Comparison of ENCODE assay signal across 10 cellular contexts in genomic region chr22:33539902-33540751, GRCh38.
A peak's percentile ranks its signal among the peaks of the same experiment; 100 is the strongest.
DNase-seq lines count a peak whose midpoint lies in the region; ATAC-seq and TF ChIP-seq lines count a peak whose summit lies in the region.
"Had no signal": no experiment of that assay in that cellular context is flagged by ENCODE, and none has a peak within 500 bp of the region (broad histone marks: within the 10 kb centered on the region; RNA-seq: fewer than 3 reads in every experiment).

No MANE protein-coding gene starts in this region.

- TF ChIP-seq EP300 in upper lobe of left lung (IDR thresholded peaks at IDR 0.05) = no peak

- H3K4me3 ChIP-seq in endocrine pancreas (ENCODE audit: control insufficient read depth, insufficient read depth, low read length) (peak overlapping the region; percentile 3), lung (no peak overlapping the region), upper lobe of left lung (no peak overlapping the region)

- DNase-seq in DMS153 (lab: John Stamatoyannopoulos, UW) = peak; percentile 23
- DNase-seq in DMS153 treated with DMSO at 0.1 percent for 48 hours (lab: John Stamatoyannopoulos, UW; ENCODE audit: unreplicated experiment) = no peak
- DNase-seq in lung (ENCODE audit: low spot score) = peak; percentile 62
- DNase-seq in upper lobe of left lung = peak; percentile 43 to 87
- DNase-seq: 8988T; effector CD4-positive, alpha-beta T cell had no signal

- TF ChIP-seq CTCF in lung (IDR thresholded peaks at IDR 0.05; ENCODE audit: control extremely low read depth, extremely low read depth) (no peak), upper lobe of left lung (IDR thresholded peaks at IDR 0.05) (no peak)

- 35 to 70% methylated on average over 8 of the region's 8 CpGs for WGBS in lung, 2 donors
- WGBS in upper lobe of left lung, 2 donors = 32 to 41% methylated on average over 4 to 8 of the region's 8 CpGs

- no peak for TF ChIP-seq POLR2A in upper lobe of left lung (IDR thresholded peaks at IDR 0.05)

- no peak overlapping the region for H3K9ac ChIP-seq in endocrine pancreas (ENCODE audit: control insufficient read depth, insufficient read depth, low read length)

- H3K27me3 ChIP-seq in endocrine pancreas (ENCODE audit: control insufficient read depth, insufficient read depth, low read length) (no peaks in the 10 kb centered on the region), lung (ENCODE audit: control insufficient read depth, insufficient read depth) (no peaks in the 10 kb centered on the region), upper lobe of left lung (no peaks in the 10 kb centered on the region)

- H3K36me3 ChIP-seq in endocrine pancreas (ENCODE audit: control insufficient read depth, insufficient read depth, low read length) (no peaks in the 10 kb centered on the region), lung (ENCODE audit: control insufficient read depth in 2 of 2, insufficient read depth in 2 of 2, low read length in 2 of 2) (no peaks in the 10 kb centered on the region), upper lobe of left lung (no peaks in the 10 kb centered on the region)

- ATAC-seq in lung (ENCODE audit: insufficient read depth, low FRiP score) = peak; percentile 50
- peak; percentile 52 to 84 for ATAC-seq in upper lobe of left lung (ENCODE audit: low FRiP score in 2 of 2)
- no peak for ATAC-seq in GM21367 (IDR thresholded peaks at IDR 0.05; ENCODE audit: unreplicated experiment)
- no peak for ATAC-seq in GM21529 (IDR thresholded peaks at IDR 0.05; ENCODE audit: unreplicated experiment)
- no peak for ATAC-seq in GM21423 (IDR thresholded peaks at IDR 0.05; ENCODE audit: unreplicated experiment)

- H3K4me1 ChIP-seq in endocrine pancreas (ENCODE audit: control insufficient read depth, insufficient read depth, low read length) (peaks cover 15% of the 10 kb centered on the region), lung (ENCODE audit: control insufficient read depth in 2 of 2, insufficient read depth in 2 of 2, low read length in 2 of 2) (peaks cover 8 to 36% of the 10 kb centered on the region in 2 donors), upper lobe of left lung (peaks cover 3 to 20% (median 14%) of the 10 kb centered on the region in 4 donors)

- H3K9me3 ChIP-seq in endocrine pancreas (ENCODE audit: control insufficient read depth, low read length) = no peaks in the 10 kb centered on the region
- H3K9me3 ChIP-seq in lung (ENCODE audit: control insufficient read depth in 2 of 2, insufficient read depth in 1 of 2, low read length in 1 of 2) = no peaks in the 10 kb centered on the region
- H3K9me3 ChIP-seq in upper lobe of left lung = no peaks in the 10 kb centered on the region

- H3K27ac ChIP-seq in lung (ENCODE audit: low read depth in 1 of 2, low read length in 1 of 2) (peak overlapping the region in 1 of 2 donors; percentile 47), upper lobe of left lung (peak overlapping the region in 2 of 4 donors; percentile 35 to 49)

Comparison
In these comparisons a context has a peak if more than half of its experiments do, and no peak if none do; other contexts are left out.
1. ATAC-seq: peak in lung (single experiment) and upper lobe of left lung (2 of 2); none in GM21367 (single experiment), GM21529 (single experiment) and GM21423 (single experiment).